In the genomic region with DNA sequence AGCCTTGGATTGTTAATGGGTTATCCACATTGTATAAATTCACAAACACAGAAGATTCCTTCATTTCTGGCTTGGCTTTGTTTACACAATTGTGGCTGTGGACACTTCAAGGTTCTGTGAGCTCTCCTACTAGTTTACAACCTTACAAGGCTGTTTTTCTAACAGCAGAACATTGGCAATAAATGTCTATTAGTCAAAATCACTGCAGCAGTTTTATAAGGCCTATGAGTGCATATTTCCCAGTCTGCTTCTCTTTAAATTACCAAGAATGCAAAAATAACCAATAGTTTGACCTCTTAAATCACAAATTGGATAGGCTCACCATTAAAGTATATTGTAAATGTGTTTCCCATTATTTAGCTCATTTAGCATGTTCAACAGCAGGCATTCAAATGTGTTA, we compare ENCODE assay signal across 19 cellular contexts.
A peak's percentile ranks its signal among the peaks of the same experiment; 100 is the strongest.
DNase-seq lines count a peak whose midpoint lies in the region; ATAC-seq, FAIRE-seq and TF ChIP-seq lines count a peak whose summit lies in the region.
"Had no signal": no experiment of that assay in that cellular context is flagged by ENCODE, and none has a peak within 500 bp of the region (broad histone marks: within the 10 kb centered on the region; RNA-seq: fewer than 3 reads in every experiment).

No MANE protein-coding gene starts in this region.

- no peaks in the 10 kb centered on the region for H3K27me3 ChIP-seq in hepatocyte
- H3K27me3 ChIP-seq: BE2C had no signal

- TF ChIP-seq CTCF in AG09309 (IDR thresholded peaks at IDR 0.05; ENCODE audit: control insufficient read depth, insufficient read depth, low read depth, low read length, missing control alignments) (no peak), hepatocyte (IDR thresholded peaks at IDR 0.05; ENCODE audit: poor library complexity) (no peak)

- H2AFZ ChIP-seq in hepatocyte: no peak overlapping the region
- H2AFZ ChIP-seq: GM23248 had no signal

- FAIRE-seq in endometrium (lab: Jason Lieb, UNC): peak; percentile 74
- FAIRE-seq: D721Med, GM12891, GM19239 had no signal

- H3K9me2 ChIP-seq in hepatocyte (replicated peaks; ENCODE audit: insufficient read depth): no peaks in the 10 kb centered on the region

- no peaks in the 10 kb centered on the region for H4K20me1 ChIP-seq in hepatocyte (ENCODE audit: insufficient read depth, poor library complexity, severe bottlenecking)

- H3K4me3 ChIP-seq in AG09309 (ENCODE audit: control insufficient read depth, low read depth, low read length): no peak overlapping the region
- no peak overlapping the region for H3K4me3 ChIP-seq in hepatocyte
- H3K4me3 ChIP-seq: GM23248, HAP-1 had no signal

- H3K4me1 ChIP-seq in hepatocyte (ENCODE audit: insufficient read depth): peaks cover 13% of the 10 kb centered on the region
- H3K4me1 ChIP-seq: BE2C, HAP-1 had no signal

- no peaks in the 10 kb centered on the region for H3K36me3 ChIP-seq in hepatocyte (replicated peaks; ENCODE audit: insufficient read depth, low read depth)
- H3K36me3 ChIP-seq: BE2C, HAP-1 had no signal

- H3K79me2 ChIP-seq in hepatocyte: no peaks in the 10 kb centered on the region

- H3K4me2 ChIP-seq in hepatocyte: peak overlapping the region; percentile 11

- ATAC-seq in GM19395 (IDR thresholded peaks at IDR 0.05; ENCODE audit: unreplicated experiment): no peak

- H3K9me3 ChIP-seq in hepatocyte (ENCODE audit: low read depth): no peaks in the 10 kb centered on the region
- H3K9me3 ChIP-seq: BE2C, Caco-2, HAP-1 had no signal

- peak overlapping the region; percentile 6 for H3K27ac ChIP-seq in hepatocyte
- H3K27ac ChIP-seq: C4-2B, GM23248, HL-60 had no signal

- peak; percentile 50 for DNase-seq in AG09309 (ENCODE audit: low read depth)
- peak; percentile 60 for DNase-seq in EH (ENCODE audit: low read depth)
- no peak for DNase-seq in hepatocyte (ENCODE audit: low spot score)
- no peak for DNase-seq in HUDEP-2 (lab: John Stamatoyannopoulos, UW; ENCODE audit: unreplicated experiment in 76 of 76)
- no peak for DNase-seq in DMS79 (lab: John Stamatoyannopoulos, UW)
- DNase-seq: 8988T; BE2C; Caco-2; CD4-positive, alpha-beta T cell; GM23248; KBM-7 had no signal

Comparison
In these comparisons a context has a peak if more than half of its experiments do, and no peak if none do; other contexts are left out.
1. DNase-seq: peak in AG09309 (single experiment) and EH (single experiment); none in hepatocyte (single experiment), HUDEP-2 (0 of 76) and DMS79 (single experiment).